Comparison of ENCODE assay signal across 15 cellular contexts in genomic region chr17:36087897-36088558, GRCh38. TPM values are rescaled to one million over a fixed set of nuclear protein-coding genes. Genes with fewer than 3 reads are reported as not detected.
DNase-seq lines count a peak whose midpoint lies in the region; ATAC-seq and TF ChIP-seq lines count a peak whose summit lies in the region.
"Not testable (repeated sequence)": the region's sequence is repeated elsewhere in the genome, so short reads cannot be mapped to it uniquely, and the experiment has no call there.
"Had no signal": no experiment of that assay in that cellular context is flagged by ENCODE, and none has a peak within 500 bp of the region (broad histone marks: within the 10 kb centered on the region; RNA-seq: fewer than 3 reads in every experiment).

No MANE protein-coding gene starts in this region.

- H3K36me3 Mint-ChIP-seq in activated B cell treated with CpG ODN at 0.5 μM for 24 hours (ENCODE audit: low read depth); activated CD8-positive, alpha-beta T cell treated with anti-CD3 and anti-CD28 coated beads for 36 hours (ENCODE audit: low read depth); activated T-helper 17 cell treated with anti-CD3 and anti-CD28 coated beads, Interleukin-2, amount 50 U/mL, for 72 hours (ENCODE audit: low read depth); natural killer cell treated with Interleukin-12 subunit alpha and Interleukin-12 subunit beta and Interleukin-15 and Interleukin-18, amount 100 ng/mL, for 72 hours: not testable (repeated sequence)
- peaks cover 74% of the 10 kb centered on the region for H3K36me3 Mint-ChIP-seq in dendritic cell treated with granulocyte-macrophage colony-stimulating factor and Interleukin-4, amounts not matched to agents 40 ng/mL and 50 ng/mL, for 4 days (ENCODE audit: low read depth)

- not testable (repeated sequence) for H4K20me1 ChIP-seq in BLaER1

- peak overlapping the region; percentile 82 for H3K4me2 ChIP-seq in BLaER1

- not testable (repeated sequence) for TF ChIP-seq CTCF in activated B cell treated with CpG ODN at 0.5 μM for 24 hours (IDR thresholded peaks at IDR 0.05); activated CD8-positive, alpha-beta T cell treated with anti-CD3 and anti-CD28 coated beads for 36 hours (IDR thresholded peaks at IDR 0.05)

- H3K9ac ChIP-seq in BLaER1: not testable (repeated sequence)

- H3K27me3 ChIP-seq in BLaER1: not testable (repeated sequence)

- POLR2A ChIA-PET in activated B cell treated with CpG ODN at 0.5 μM for 24 hours (lab: Charles Lee): interaction anchor here (2.6 to 3.0 kb wide), 2 partner anchors 39 to 61 kb away, joined by 7 to 15 read pairs; no protein-coding TSS in a partner anchor
- POLR2A ChIA-PET in activated CD8-positive, alpha-beta T cell treated with anti-CD3 and anti-CD28 coated beads for 36 hours (lab: Charles Lee): interaction anchor here (1.0 to 5.7 kb wide), 7 partner anchors 10 to 191 kb away, joined by 3 to 64 read pairs (median 7); partner anchors contain the start of gene CCL4

- intact Hi-C loops in activated B cell treated with CpG ODN at 0.5 μM for 24 hours (cut with micrococcal nuclease); activated CD8-positive, alpha-beta T cell treated with anti-CD3 and anti-CD28 coated beads for 36 hours (cut with micrococcal nuclease); dendritic cell treated with granulocyte-macrophage colony-stimulating factor and Interleukin-4, amounts not matched to agents 40 ng/mL and 50 ng/mL, for 4 days (cut with micrococcal nuclease): not testable (repeated sequence)

- H3K27me3 Mint-ChIP-seq in activated B cell treated with CpG ODN at 0.5 μM for 24 hours; activated CD8-positive, alpha-beta T cell treated with anti-CD3 and anti-CD28 coated beads for 36 hours; dendritic cell treated with granulocyte-macrophage colony-stimulating factor and Interleukin-4, amounts not matched to agents 40 ng/mL and 50 ng/mL, for 4 days; natural killer cell treated with Interleukin-12 subunit alpha and Interleukin-12 subunit beta and Interleukin-15 and Interleukin-18, amount 100 ng/mL, for 72 hours: not testable (repeated sequence)
- peaks cover 13% of the 10 kb centered on the region for H3K27me3 Mint-ChIP-seq in activated T-helper 17 cell treated with anti-CD3 and anti-CD28 coated beads, Interleukin-2, amount 50 U/mL, for 72 hours

- TF ChIP-seq POLR2A in GM18526 (IDR thresholded peaks at IDR 0.05; ENCODE audit: extremely low read depth, insufficient read length): peak; percentile 21

- ATAC-seq in activated B cell treated with CpG ODN at 0.5 μM for 24 hours (ENCODE audit: low read depth); activated CD8-positive, alpha-beta T cell treated with anti-CD3 and anti-CD28 coated beads for 36 hours; activated T-helper 17 cell treated with anti-CD3 and anti-CD28 coated beads, Interleukin-2, amount 50 U/mL, for 72 hours (replicated peaks); natural killer cell treated with Interleukin-12 subunit alpha and Interleukin-12 subunit beta and Interleukin-15 and Interleukin-18, amount 100 ng/mL, for 72 hours: not testable (repeated sequence)

- H3K4me3 Mint-ChIP-seq in activated B cell treated with CpG ODN at 0.5 μM for 24 hours: peak overlapping the region; percentile 9
- peak overlapping the region; percentile 57 for H3K4me3 Mint-ChIP-seq in activated CD8-positive, alpha-beta T cell treated with anti-CD3 and anti-CD28 coated beads for 36 hours
- peak overlapping the region; percentile 63 for H3K4me3 Mint-ChIP-seq in activated T-helper 17 cell treated with anti-CD3 and anti-CD28 coated beads, Interleukin-2, amount 50 U/mL, for 72 hours
- peak overlapping the region; percentile 7 for H3K4me3 Mint-ChIP-seq in dendritic cell treated with granulocyte-macrophage colony-stimulating factor and Interleukin-4, amounts not matched to agents 40 ng/mL and 50 ng/mL, for 4 days
- peak overlapping the region; percentile 86 for H3K4me3 Mint-ChIP-seq in natural killer cell treated with Interleukin-12 subunit alpha and Interleukin-12 subunit beta and Interleukin-15 and Interleukin-18, amount 100 ng/mL, for 72 hours

- not testable (repeated sequence) for H3K9me3 Mint-ChIP-seq in activated B cell treated with CpG ODN at 0.5 μM for 24 hours; activated CD8-positive, alpha-beta T cell treated with anti-CD3 and anti-CD28 coated beads for 36 hours; activated T-helper 17 cell treated with anti-CD3 and anti-CD28 coated beads, Interleukin-2, amount 50 U/mL, for 72 hours; dendritic cell treated with granulocyte-macrophage colony-stimulating factor and Interleukin-4, amounts not matched to agents 40 ng/mL and 50 ng/mL, for 4 days; natural killer cell treated with Interleukin-12 subunit alpha and Interleukin-12 subunit beta and Interleukin-15 and Interleukin-18, amount 100 ng/mL, for 72 hours

- DNase-seq in activated B cell treated with CpG ODN at 0.5 μM for 24 hours; natural killer cell treated with Interleukin-12 subunit alpha and Interleukin-12 subunit beta and Interleukin-15 and Interleukin-18, amount 100 ng/mL, for 72 hours (ENCODE audit: low spot score): not testable (repeated sequence)
- peak; percentile 45 for DNase-seq in activated CD8-positive, alpha-beta T cell treated with anti-CD3 and anti-CD28 coated beads for 36 hours

- H3K4me3 ChIP-seq in BLaER1: not testable (repeated sequence)
- peak overlapping the region; percentile 68; the same call in 1 of the 2 replicates for H3K4me3 ChIP-seq in GM08714 (ENCODE audit: low read length)

- not testable (repeated sequence) for H3K36me3 ChIP-seq in BLaER1

- H3K27ac ChIP-seq in BLaER1: not testable (repeated sequence)

- not testable (repeated sequence) for H3K9me3 ChIP-seq in BLaER1

- H3K4me1 ChIP-seq in BLaER1: peaks cover 66% of the 10 kb centered on the region

- peaks cover 74% of the 10 kb centered on the region for H3K4me1 Mint-ChIP-seq in activated B cell treated with CpG ODN at 0.5 μM for 24 hours
- H3K4me1 Mint-ChIP-seq in activated CD8-positive, alpha-beta T cell treated with anti-CD3 and anti-CD28 coated beads for 36 hours (ENCODE audit: low read depth): peaks cover 74% of the 10 kb centered on the region
- H3K4me1 Mint-ChIP-seq in activated T-helper 17 cell treated with anti-CD3 and anti-CD28 coated beads, Interleukin-2, amount 50 U/mL, for 72 hours: peaks cover 15% of the 10 kb centered on the region
- H3K4me1 Mint-ChIP-seq in dendritic cell treated with granulocyte-macrophage colony-stimulating factor and Interleukin-4, amounts not matched to agents 40 ng/mL and 50 ng/mL, for 4 days (ENCODE audit: low read depth): peaks cover 62% of the 10 kb centered on the region
- H3K4me1 Mint-ChIP-seq in natural killer cell treated with Interleukin-12 subunit alpha and Interleukin-12 subunit beta and Interleukin-15 and Interleukin-18, amount 100 ng/mL, for 72 hours (ENCODE audit: low read depth in 2 of 2): peaks cover 74 to 90% of the 10 kb centered on the region in 2 donors

- CTCF ChIA-PET in activated B cell treated with CpG ODN at 0.5 μM for 24 hours (lab: Charles Lee): interaction anchor here (3.0 kb wide), 1 partner anchor 16 kb away, joined by 17 read pairs; no protein-coding TSS in a partner anchor
- CTCF ChIA-PET in activated CD8-positive, alpha-beta T cell treated with anti-CD3 and anti-CD28 coated beads for 36 hours (lab: Charles Lee): interaction anchor here (1.9 to 3.0 kb wide), 2 partner anchors 15 to 21 kb away, joined by 5 to 32 read pairs; no protein-coding TSS in a partner anchor

- H3K27ac Mint-ChIP-seq in activated B cell treated with CpG ODN at 0.5 μM for 24 hours: peak overlapping the region; percentile 68
- peak overlapping the region; percentile 95 for H3K27ac Mint-ChIP-seq in activated CD8-positive, alpha-beta T cell treated with anti-CD3 and anti-CD28 coated beads for 36 hours
- H3K27ac Mint-ChIP-seq in activated T-helper 17 cell treated with anti-CD3 and anti-CD28 coated beads, Interleukin-2, amount 50 U/mL, for 72 hours: peak overlapping the region; percentile 50
- H3K27ac Mint-ChIP-seq in dendritic cell treated with granulocyte-macrophage colony-stimulating factor and Interleukin-4, amounts not matched to agents 40 ng/mL and 50 ng/mL, for 4 days: peak overlapping the region; percentile 92
- peak overlapping the region; percentile 95 to 96 for H3K27ac Mint-ChIP-seq in natural killer cell treated with Interleukin-12 subunit alpha and Interleukin-12 subunit beta and Interleukin-15 and Interleukin-18, amount 100 ng/mL, for 72 hours

RNA-seq across cellular contexts. Expression of gene CCL3, which starts 1.9 kb away (rescaled TPM):
- 74.4 and 74.5 TPM in 2 replicates for total RNA-seq in activated B cell treated with CpG ODN at 0.5 μM for 24 hours
- 100 to 1,000 TPM; 230 to 253 TPM for total RNA-seq in activated CD8-positive, alpha-beta T cell treated with anti-CD3 and anti-CD28 coated beads for 36 hours
- 100 to 1,000 TPM in 1 of 2 donors, 10 to 100 TPM in 1; 75.4 to 108 TPM for total RNA-seq in activated T-helper 17 cell treated with anti-CD3 and anti-CD28 coated beads, Interleukin-2, amount 50 U/mL, for 72 hours
- 1,000 to 10,000 TPM; 2,440 to 2,619 TPM for total RNA-seq in natural killer cell treated with Interleukin-12 subunit alpha and Interleukin-12 subunit beta and Interleukin-15 and Interleukin-18, amount 100 ng/mL, for 72 hours
- total RNA-seq: CD4-positive, CD25-positive, alpha-beta regulatory T cell; G401; H1; M059J had no signal

RNA-seq across cellular contexts. Expression of gene CCL4, which starts 15.6 kb away (rescaled TPM):
- total RNA-seq in activated B cell treated with CpG ODN at 0.5 μM for 24 hours: 68.8 and 82.1 TPM in 2 replicates
- total RNA-seq in activated CD8-positive, alpha-beta T cell treated with anti-CD3 and anti-CD28 coated beads for 36 hours: 100 to 1,000 TPM; 287 to 290 TPM
- 10 to 100 TPM; 26.1 to 73.9 TPM for total RNA-seq in activated T-helper 17 cell treated with anti-CD3 and anti-CD28 coated beads, Interleukin-2, amount 50 U/mL, for 72 hours
- total RNA-seq in natural killer cell treated with Interleukin-12 subunit alpha and Interleukin-12 subunit beta and Interleukin-15 and Interleukin-18, amount 100 ng/mL, for 72 hours: 100 to 1,000 TPM; 379 to 582 TPM
- total RNA-seq: Daoy, G401, H1 had no signal

RNA-seq across cellular contexts. Expression of gene CCL18, which starts 24.0 kb away (rescaled TPM):
- not detected in 2 replicates for total RNA-seq in activated B cell treated with CpG ODN at 0.5 μM for 24 hours
- not detected for total RNA-seq in activated CD8-positive, alpha-beta T cell treated with anti-CD3 and anti-CD28 coated beads for 36 hours
- not detected for total RNA-seq in activated T-helper 17 cell treated with anti-CD3 and anti-CD28 coated beads, Interleukin-2, amount 50 U/mL, for 72 hours
- total RNA-seq in natural killer cell treated with Interleukin-12 subunit alpha and Interleukin-12 subunit beta and Interleukin-15 and Interleukin-18, amount 100 ng/mL, for 72 hours: not detected
- total RNA-seq: B cell; CD4-positive, CD25-positive, alpha-beta regulatory T cell; Daoy; G401; H1; K562; M059J had no signal

Comparison
In these comparisons a context has a peak if more than half of its experiments do, and no peak if none do; other contexts are left out.
1. H3K4me3 Mint-ChIP-seq: peak in every context shown above with its lines; median percentile 86 in natural killer cell treated with Interleukin-12 subunit alpha and Interleukin-12 subunit beta and Interleukin-15 and Interleukin-18, amount 100 ng/mL, for 72 hours; 63 in activated T-helper 17 cell treated with anti-CD3 and anti-CD28 coated beads, Interleukin-2, amount 50 U/mL, for 72 hours; 57 in activated CD8-positive, alpha-beta T cell treated with anti-CD3 and anti-CD28 coated beads for 36 hours; 9 in activated B cell treated with CpG ODN at 0.5 μM for 24 hours; 7 in dendritic cell treated with granulocyte-macrophage colony-stimulating factor and Interleukin-4, amounts not matched to agents 40 ng/mL and 50 ng/mL, for 4 days.
2. RNA of gene CCL3, which starts 1.9 kb away (total RNA-seq): 2,440 to 2,619 TPM in natural killer cell treated with Interleukin-12 subunit alpha and Interleukin-12 subunit beta and Interleukin-15 and Interleukin-18, amount 100 ng/mL, for 72 hours; 230 to 253 TPM in activated CD8-positive, alpha-beta T cell treated with anti-CD3 and anti-CD28 coated beads for 36 hours, 75.4 to 108 TPM in activated T-helper 17 cell treated with anti-CD3 and anti-CD28 coated beads, Interleukin-2, amount 50 U/mL, for 72 hours and 74.4 to 74.5 TPM in activated B cell treated with CpG ODN at 0.5 μM for 24 hours; every median in the first group is over 4 times any median in the second.
3. Peak in every context shown above with its lines, with median percentiles within 50 percentile points of each other: H3K27ac Mint-ChIP-seq.